In the genomic region with DNA sequence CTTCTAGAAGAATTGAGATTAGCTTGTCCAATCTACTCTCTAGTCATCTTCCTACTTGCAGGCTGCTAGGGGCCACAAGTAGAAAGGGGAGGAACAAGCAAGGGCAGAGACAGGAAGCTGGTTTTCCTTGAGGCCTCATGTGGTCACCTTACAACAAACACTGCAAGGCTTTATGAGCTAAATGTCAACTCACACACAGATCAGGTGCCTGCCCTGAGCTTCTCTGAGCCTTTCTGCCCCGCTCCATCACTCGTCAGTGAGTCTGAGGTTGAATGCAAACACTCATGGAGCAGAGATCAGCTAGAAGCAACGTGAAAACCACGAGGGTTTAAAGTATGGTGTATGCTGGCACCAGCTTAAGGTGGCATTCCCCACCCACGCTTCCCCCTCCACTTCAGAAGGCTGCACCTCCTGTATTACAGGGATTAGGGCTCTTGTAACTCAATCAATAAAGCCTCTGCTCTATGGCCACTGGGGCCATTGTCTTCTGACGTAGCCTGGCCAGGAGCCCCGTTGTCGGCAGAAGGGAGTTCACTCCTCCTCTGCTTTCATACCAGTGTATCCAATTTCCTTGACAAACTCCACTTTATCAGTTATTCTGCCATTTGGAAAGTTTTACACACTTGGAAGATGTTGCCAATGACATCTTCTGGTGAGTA, we compare ENCODE assay signal across 10 cellular contexts. TPM values are rescaled to one million over a fixed set of nuclear protein-coding genes. Genes with fewer than 3 reads are reported as not detected.
DNase-seq lines count a peak whose midpoint lies in the region; ATAC-seq and TF ChIP-seq lines count a peak whose summit lies in the region.
"Had no signal": no experiment of that assay in that cellular context is flagged by ENCODE, and none has a peak within 500 bp of the region (broad histone marks: within the 10 kb centered on the region; RNA-seq: fewer than 3 reads in every experiment).

No MANE protein-coding gene starts in this region.

- H3K4me3 ChIP-seq in CD8-positive, alpha-beta T cell (ENCODE audit: low read depth, low read length): no peak overlapping the region
- no peak overlapping the region for H3K4me3 ChIP-seq in MM.1S (ENCODE audit: low read length)

- H3K4me1 Mint-ChIP-seq in CD8-positive, alpha-beta T cell (ENCODE audit: low read depth): peaks cover 8% of the 10 kb centered on the region
- H3K4me1 Mint-ChIP-seq in activated naive CD8-positive, alpha-beta T cell treated with anti-CD3 and anti-CD28 coated beads, Interleukin-2, amount 50 U/mL, for 24 hours: peaks cover 10% of the 10 kb centered on the region
- H3K4me1 Mint-ChIP-seq in osteocyte (ENCODE audit: unreplicated experiment): no peaks in the 10 kb centered on the region

- no peaks in the 10 kb centered on the region for H3K9me3 Mint-ChIP-seq in CD8-positive, alpha-beta T cell
- peaks cover 4% of the 10 kb centered on the region for H3K9me3 Mint-ChIP-seq in activated naive CD8-positive, alpha-beta T cell treated with anti-CD3 and anti-CD28 coated beads, Interleukin-2, amount 50 U/mL, for 24 hours
- peaks cover 6% of the 10 kb centered on the region for H3K9me3 Mint-ChIP-seq in osteocyte (ENCODE audit: unreplicated experiment)

- no peaks in the 10 kb centered on the region for H3K27me3 Mint-ChIP-seq in CD8-positive, alpha-beta T cell (ENCODE audit: low read depth)
- H3K27me3 Mint-ChIP-seq in activated naive CD8-positive, alpha-beta T cell treated with anti-CD3 and anti-CD28 coated beads, Interleukin-2, amount 50 U/mL, for 24 hours: no peaks in the 10 kb centered on the region
- no peaks in the 10 kb centered on the region for H3K27me3 Mint-ChIP-seq in osteocyte (ENCODE audit: unreplicated experiment)

- H3K27ac ChIP-seq in CD8-positive, alpha-beta T cell (ENCODE audit: low read depth, low read length): no peak overlapping the region
- H3K27ac ChIP-seq in MM.1S (ENCODE audit: low read length): no peak overlapping the region

- CTCF ChIA-PET in CD8-positive, alpha-beta T cell (lab: Charles Lee): no interaction called here

- no peaks in the 10 kb centered on the region for H3K9me3 ChIP-seq in CD8-positive, alpha-beta T cell (ENCODE audit: low read length)
- H3K9me3 ChIP-seq in MM.1S (replicated peaks; ENCODE audit: insufficient read depth, low read length): no peaks in the 10 kb centered on the region

- intact Hi-C loops in CD8-positive, alpha-beta T cell (cut with DNase I, micrococcal nuclease): no loop called here

- H3K4me3 Mint-ChIP-seq in CD8-positive, alpha-beta T cell: no peak overlapping the region
- no peak overlapping the region for H3K4me3 Mint-ChIP-seq in activated naive CD8-positive, alpha-beta T cell treated with anti-CD3 and anti-CD28 coated beads, Interleukin-2, amount 50 U/mL, for 24 hours
- no peak overlapping the region for H3K4me3 Mint-ChIP-seq in osteocyte (ENCODE audit: unreplicated experiment)
- H3K4me3 Mint-ChIP-seq: endodermal cell had no signal

- H3F3A ChIP-seq in MM.1S (ENCODE audit: insufficient read depth, low read length): 0 out of 2 replicates have a peak, but pooled peaks cover 3% of the 10 kb centered on the region

- peak; percentile 29 for ATAC-seq in CD8-positive, alpha-beta T cell
- ATAC-seq in GM19452 (IDR thresholded peaks at IDR 0.05; ENCODE audit: unreplicated experiment) (peak; percentile 70), HG03432 (IDR thresholded peaks at IDR 0.05; ENCODE audit: unreplicated experiment) (no peak), GM18858 (IDR thresholded peaks at IDR 0.05; ENCODE audit: unreplicated experiment) (no peak)
- ATAC-seq in activated naive CD8-positive, alpha-beta T cell treated with anti-CD3 and anti-CD28 coated beads, Interleukin-2, amount 50 U/mL, for 24 hours: peak; percentile 87

- H3K9me2 ChIP-seq in MM.1S (replicated peaks; ENCODE audit: insufficient read depth, low read length): no peaks in the 10 kb centered on the region

- no peak overlapping the region for H3K27ac Mint-ChIP-seq in CD8-positive, alpha-beta T cell
- H3K27ac Mint-ChIP-seq in activated naive CD8-positive, alpha-beta T cell treated with anti-CD3 and anti-CD28 coated beads, Interleukin-2, amount 50 U/mL, for 24 hours: no peak overlapping the region
- no peak overlapping the region for H3K27ac Mint-ChIP-seq in osteocyte (ENCODE audit: unreplicated experiment)
- H3K27ac Mint-ChIP-seq: endodermal cell had no signal

- TF ChIP-seq CTCF in CD8-positive, alpha-beta T cell (IDR thresholded peaks at IDR 0.05): no peak
- TF ChIP-seq CTCF in MM.1S (IDR thresholded peaks at IDR 0.05; ENCODE audit: low read length) (no peak), osteocyte (IDR thresholded peaks at IDR 0.05) (no peak)

- no peak for DNase-seq in CD8-positive, alpha-beta T cell
- DNase-seq in MM.1S (peak; percentile 32), occipital lobe (lab: John Stamatoyannopoulos, UW) (no peak), osteocyte (ENCODE audit: extremely low spot score, unreplicated experiment) (no peak)
- peak; percentile 13 for DNase-seq in activated naive CD8-positive, alpha-beta T cell treated with anti-CD3 and anti-CD28 coated beads, Interleukin-2, amount 50 U/mL, for 24 hours
- DNase-seq: Caco-2, endodermal cell had no signal

- no peaks in the 10 kb centered on the region for H3K27me3 ChIP-seq in CD8-positive, alpha-beta T cell (ENCODE audit: insufficient read depth, low read length)
- H3K27me3 ChIP-seq in MM.1S (replicated peaks; ENCODE audit: insufficient read depth, low read length): no peaks in the 10 kb centered on the region

- H3K4me1 ChIP-seq in CD8-positive, alpha-beta T cell (ENCODE audit: insufficient read depth, low read length): peaks cover 13% of the 10 kb centered on the region
- no peaks in the 10 kb centered on the region for H3K4me1 ChIP-seq in MM.1S (ENCODE audit: low read length)

- no peaks in the 10 kb centered on the region for H3K79me2 ChIP-seq in MM.1S (ENCODE audit: low read length)

- no peaks in the 10 kb centered on the region for H3K36me3 ChIP-seq in CD8-positive, alpha-beta T cell (ENCODE audit: insufficient read depth, low read length)
- no peaks in the 10 kb centered on the region for H3K36me3 ChIP-seq in MM.1S (replicated peaks; ENCODE audit: insufficient read depth, low read length)

- no peaks in the 10 kb centered on the region for H3K36me3 Mint-ChIP-seq in CD8-positive, alpha-beta T cell
- H3K36me3 Mint-ChIP-seq in activated naive CD8-positive, alpha-beta T cell treated with anti-CD3 and anti-CD28 coated beads, Interleukin-2, amount 50 U/mL, for 24 hours (ENCODE audit: low read depth): no peaks in the 10 kb centered on the region
- H3K36me3 Mint-ChIP-seq in osteocyte (ENCODE audit: unreplicated experiment): no peaks in the 10 kb centered on the region

- H3K4me2 ChIP-seq in MM.1S (ENCODE audit: low read depth, low read length): no peak overlapping the region

- POLR2A ChIA-PET in CD8-positive, alpha-beta T cell (lab: Charles Lee): no interaction called here

- no peaks in the 10 kb centered on the region for H4K20me1 ChIP-seq in MM.1S (ENCODE audit: insufficient read depth, low read length)

- no peak overlapping the region for H3K9ac ChIP-seq in MM.1S (ENCODE audit: low read length)

- H2AFZ ChIP-seq in MM.1S (ENCODE audit: low read length): no peak overlapping the region

RNA-seq across cellular contexts. Expression of a gene that starts 5.4 kb away (rescaled TPM):
- not detected for total RNA-seq in CD8-positive, alpha-beta T cell
- not detected for total RNA-seq in occipital lobe
- not detected in 2 replicates for total RNA-seq in osteocyte
- total RNA-seq: Caco-2, endodermal cell had no signal

RNA-seq across cellular contexts. Expression of a gene that starts 10.7 kb away (rescaled TPM):
- total RNA-seq in CD8-positive, alpha-beta T cell: not detected
- total RNA-seq in occipital lobe (1.7 TPM), osteocyte (not detected in 2 replicates)
- total RNA-seq: Caco-2 had no signal

RNA-seq across cellular contexts. Expression of a gene that starts 10.9 kb away (rescaled TPM):
- total RNA-seq in CD8-positive, alpha-beta T cell: not detected
- not detected for total RNA-seq in occipital lobe
- not detected in 2 replicates for total RNA-seq in osteocyte
- total RNA-seq: Caco-2 had no signal

RNA-seq across cellular contexts. Expression of a gene that starts 28.3 kb away (rescaled TPM):
- total RNA-seq in CD8-positive, alpha-beta T cell: not detected
- not detected for total RNA-seq in occipital lobe
- not detected in 2 replicates for total RNA-seq in osteocyte
- total RNA-seq: Caco-2, endodermal cell had no signal

RNA-seq across cellular contexts. Expression of a gene that starts 54.8 kb away (rescaled TPM):
- total RNA-seq in CD8-positive, alpha-beta T cell: not detected
- 28.7 TPM for total RNA-seq in occipital lobe
- not detected in 2 replicates for total RNA-seq in osteocyte
- total RNA-seq: Caco-2 had no signal

Comparison
In these comparisons a context has a peak if more than half of its experiments do, and no peak if none do; other contexts are left out.
1. ATAC-seq: peak in CD8-positive, alpha-beta T cell (single experiment), GM19452 (single experiment) and activated naive CD8-positive, alpha-beta T cell treated with anti-CD3 and anti-CD28 coated beads, Interleukin-2, amount 50 U/mL, for 24 hours (single experiment); none in HG03432 (single experiment) and GM18858 (single experiment).
2. DNase-seq: peak in MM.1S (single experiment) and activated naive CD8-positive, alpha-beta T cell treated with anti-CD3 and anti-CD28 coated beads, Interleukin-2, amount 50 U/mL, for 24 hours (single experiment); none in CD8-positive, alpha-beta T cell (0 of 7), occipital lobe (single experiment) and osteocyte (single experiment).